1 cellular context compared by ENCODE assay signal in the genomic region with DNA sequence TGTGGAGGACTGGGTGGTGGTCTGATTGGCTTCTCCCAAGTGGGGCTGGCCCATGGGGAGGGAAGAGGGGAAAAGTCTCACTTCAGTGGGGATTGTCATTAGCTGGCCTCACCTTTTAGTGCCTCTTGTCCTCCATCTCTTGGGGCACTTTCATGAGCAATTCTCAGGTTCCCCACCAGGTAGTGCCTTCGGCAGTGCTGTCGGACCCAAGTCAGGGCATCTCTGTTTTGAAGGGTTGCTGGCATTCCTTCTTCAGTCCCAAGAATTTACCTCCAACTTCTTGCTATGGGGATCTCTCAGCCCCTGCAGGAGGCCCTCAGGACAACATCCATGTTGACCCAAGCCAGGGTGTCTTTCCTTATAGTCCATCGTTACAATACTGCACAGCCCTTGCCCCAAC.
TF ChIP-seq lines count a peak whose summit lies in the region.

No MANE protein-coding gene starts in this region.

TF ChIP-seq in GM23338, 12 proteins besides CTCF, POLR2A, EP300 and RAD21 (continued from another document):
- TF ChIP-seq, protein P1, sequence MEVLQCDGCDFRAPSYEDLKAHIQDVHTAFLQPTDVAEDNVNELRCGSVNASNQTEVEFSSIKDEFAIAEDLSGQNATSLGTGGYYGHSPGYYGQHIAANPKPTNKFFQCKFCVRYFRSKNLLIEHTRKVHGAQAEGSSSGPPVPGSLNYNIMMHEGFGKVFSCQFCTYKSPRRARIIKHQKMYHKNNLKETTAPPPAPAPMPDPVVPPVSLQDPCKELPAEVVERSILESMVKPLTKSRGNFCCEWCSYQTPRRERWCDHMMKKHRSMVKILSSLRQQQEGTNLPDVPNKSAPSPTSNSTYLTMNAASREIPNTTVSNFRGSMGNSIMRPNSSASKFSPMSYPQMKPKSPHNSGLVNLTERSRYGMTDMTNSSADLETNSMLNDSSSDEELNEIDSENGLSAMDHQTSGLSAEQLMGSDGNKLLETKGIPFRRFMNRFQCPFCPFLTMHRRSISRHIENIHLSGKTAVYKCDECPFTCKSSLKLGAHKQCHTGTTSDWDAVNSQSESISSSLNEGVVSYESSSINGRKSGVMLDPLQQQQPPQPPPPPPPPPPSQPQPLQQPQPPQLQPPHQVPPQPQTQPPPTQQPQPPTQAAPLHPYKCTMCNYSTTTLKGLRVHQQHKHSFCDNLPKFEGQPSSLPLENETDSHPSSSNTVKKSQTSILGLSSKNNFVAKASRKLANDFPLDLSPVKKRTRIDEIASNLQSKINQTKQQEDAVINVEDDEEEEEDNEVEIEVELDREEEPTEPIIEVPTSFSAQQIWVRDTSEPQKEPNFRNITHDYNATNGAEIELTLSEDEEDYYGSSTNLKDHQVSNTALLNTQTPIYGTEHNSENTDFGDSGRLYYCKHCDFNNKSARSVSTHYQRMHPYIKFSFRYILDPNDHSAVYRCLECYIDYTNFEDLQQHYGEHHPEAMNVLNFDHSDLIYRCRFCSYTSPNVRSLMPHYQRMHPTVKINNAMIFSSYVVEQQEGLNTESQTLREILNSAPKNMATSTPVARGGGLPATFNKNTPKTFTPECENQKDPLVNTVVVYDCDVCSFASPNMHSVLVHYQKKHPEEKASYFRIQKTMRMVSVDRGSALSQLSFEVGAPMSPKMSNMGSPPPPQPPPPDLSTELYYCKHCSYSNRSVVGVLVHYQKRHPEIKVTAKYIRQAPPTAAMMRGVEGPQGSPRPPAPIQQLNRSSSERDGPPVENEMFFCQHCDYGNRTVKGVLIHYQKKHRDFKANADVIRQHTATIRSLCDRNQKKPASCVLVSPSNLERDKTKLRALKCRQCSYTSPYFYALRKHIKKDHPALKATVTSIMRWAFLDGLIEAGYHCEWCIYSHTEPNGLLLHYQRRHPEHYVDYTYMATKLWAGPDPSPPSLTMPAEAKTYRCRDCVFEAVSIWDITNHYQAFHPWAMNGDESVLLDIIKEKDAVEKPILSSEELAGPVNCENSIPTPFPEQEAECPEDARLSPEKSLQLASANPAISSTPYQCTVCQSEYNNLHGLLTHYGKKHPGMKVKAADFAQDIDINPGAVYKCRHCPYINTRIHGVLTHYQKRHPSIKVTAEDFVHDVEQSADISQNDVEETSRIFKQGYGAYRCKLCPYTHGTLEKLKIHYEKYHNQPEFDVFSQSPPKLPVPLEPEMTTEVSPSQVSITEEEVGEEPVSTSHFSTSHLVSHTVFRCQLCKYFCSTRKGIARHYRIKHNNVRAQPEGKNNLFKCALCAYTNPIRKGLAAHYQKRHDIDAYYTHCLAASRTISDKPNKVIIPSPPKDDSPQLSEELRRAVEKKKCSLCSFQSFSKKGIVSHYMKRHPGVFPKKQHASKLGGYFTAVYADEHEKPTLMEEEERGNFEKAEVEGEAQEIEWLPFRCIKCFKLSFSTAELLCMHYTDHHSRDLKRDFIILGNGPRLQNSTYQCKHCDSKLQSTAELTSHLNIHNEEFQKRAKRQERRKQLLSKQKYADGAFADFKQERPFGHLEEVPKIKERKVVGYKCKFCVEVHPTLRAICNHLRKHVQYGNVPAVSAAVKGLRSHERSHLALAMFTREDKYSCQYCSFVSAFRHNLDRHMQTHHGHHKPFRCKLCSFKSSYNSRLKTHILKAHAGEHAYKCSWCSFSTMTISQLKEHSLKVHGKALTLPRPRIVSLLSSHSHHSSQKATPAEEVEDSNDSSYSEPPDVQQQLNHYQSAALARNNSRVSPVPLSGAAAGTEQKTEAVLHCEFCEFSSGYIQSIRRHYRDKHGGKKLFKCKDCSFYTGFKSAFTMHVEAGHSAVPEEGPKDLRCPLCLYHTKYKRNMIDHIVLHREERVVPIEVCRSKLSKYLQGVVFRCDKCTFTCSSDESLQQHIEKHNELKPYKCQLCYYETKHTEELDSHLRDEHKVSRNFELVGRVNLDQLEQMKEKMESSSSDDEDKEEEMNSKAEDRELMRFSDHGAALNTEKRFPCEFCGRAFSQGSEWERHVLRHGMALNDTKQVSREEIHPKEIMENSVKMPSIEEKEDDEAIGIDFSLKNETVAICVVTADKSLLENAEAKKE (CRISPR knock-in tag; IDR thresholded peaks at IDR 0.05), result no peak
- TF ChIP-seq ZNF331 (CRISPR knock-in tag; IDR thresholded peaks at IDR 0.05; ENCODE audit: low read depth), result no peak
- TF ChIP-seq ZNF114 (CRISPR knock-in tag; IDR thresholded peaks at IDR 0.05), result no peak
- TF ChIP-seq EZH2 (IDR thresholded peaks at IDR 0.05; ENCODE audit: low read depth, unreplicated experiment), result no peak
- TF ChIP-seq POLR2AphosphoS5 (IDR thresholded peaks at IDR 0.05; ENCODE audit: low read depth), result no peak
TF ChIP-seq in GM23338: peak in this region for 0.
